22 cellular contexts compared by ENCODE assay signal in genomic region chr5:58394326-58394725, GRCh38.
DNase-seq lines count a peak whose midpoint lies in the region; ATAC-seq, FAIRE-seq and TF ChIP-seq lines count a peak whose summit lies in the region.
"Had no signal": no experiment of that assay in that cellular context is flagged by ENCODE, and none has a peak within 500 bp of the region (broad histone marks: within the 10 kb centered on the region; RNA-seq: fewer than 3 reads in every experiment).

No MANE protein-coding gene starts in this region.

- no peak for DNase-seq in A549 (ENCODE audit: low read depth in 1 of 2, low spot score in 1 of 2)
- peak; percentile 31 for DNase-seq in M059J (ENCODE audit: low read depth)
- peak; percentile 59 for DNase-seq in bronchial epithelial cell (ENCODE audit: low read depth)
- DNase-seq in foreskin keratinocyte, result peak in 1 of 2 donors; percentile 34
- DNase-seq in natural killer cell treated with Interleukin-12 subunit alpha and Interleukin-12 subunit beta and Interleukin-15 and Interleukin-18, amount 100 ng/mL, for 72 hours (ENCODE audit: low spot score), result no peak
- DNase-seq in mesothelial cell of epicardium (ENCODE audit: low spot score in 2 of 2, unreplicated experiment in 2 of 2), result no peak
- DNase-seq: 8988T; C1 segment of cervical spinal cord; Calu3; CD4-positive, alpha-beta memory T cell; COR-L47; DMS53; DMS79 treated with DMSO at 0.1 percent for 48 hours; GOT3; HFFc6 had no signal

- ATAC-seq in A549 (no peak), foreskin keratinocyte (peak; percentile 31), GM18873 (IDR thresholded peaks at IDR 0.05; ENCODE audit: low FRiP score, unreplicated experiment) (no peak), GM19395 (IDR thresholded peaks at IDR 0.05; ENCODE audit: unreplicated experiment) (no peak)
- no peak for ATAC-seq in natural killer cell treated with Interleukin-12 subunit alpha and Interleukin-12 subunit beta and Interleukin-15 and Interleukin-18, amount 100 ng/mL, for 72 hours

- no peaks in the 10 kb centered on the region for H3K9me3 Mint-ChIP-seq in natural killer cell treated with Interleukin-12 subunit alpha and Interleukin-12 subunit beta and Interleukin-15 and Interleukin-18, amount 100 ng/mL, for 72 hours
- peaks cover 8% of the 10 kb centered on the region for H3K9me3 Mint-ChIP-seq in mesothelial cell of epicardium
- H3K9me3 Mint-ChIP-seq: HFFc6 had no signal

- TF ChIP-seq POLR2A in A549 (IDR thresholded peaks at IDR 0.05; ENCODE audit: low read length), result no peak

- peaks cover 2 to 8% of the 10 kb centered on the region in 2 donors for H3K27me3 Mint-ChIP-seq in natural killer cell treated with Interleukin-12 subunit alpha and Interleukin-12 subunit beta and Interleukin-15 and Interleukin-18, amount 100 ng/mL, for 72 hours
- H3K27me3 Mint-ChIP-seq in mesothelial cell of epicardium (ENCODE audit: low read depth), result no peaks in the 10 kb centered on the region

- TF ChIP-seq RAD21 in A549 (conservative IDR thresholded peaks at IDR 0.05 in 1 of 2, IDR thresholded peaks at IDR 0.05 in 1 of 2), result no peak

- CTCF ChIA-PET in A549 (lab: Yijun Ruan, JAX), result no interaction called here

- H3K27me3 ChIP-seq in bronchial epithelial cell (ENCODE audit: control insufficient read depth, insufficient read depth, low read length) (no peaks in the 10 kb centered on the region), foreskin keratinocyte (no peaks in the 10 kb centered on the region)

- H3K4me3 ChIP-seq in A549 (no peak overlapping the region), bronchial epithelial cell (ENCODE audit: low read depth, low read length) (no peak overlapping the region)
- H3K4me3 ChIP-seq: HAP-1 had no signal

- WGBS in A549 (ENCODE audit: missing lambda C conversion rate), result 86% methylated on average over 2 of the region's 2 CpGs

- POLR2A ChIA-PET in A549 (lab: Yijun Ruan, JAX), result no interaction called here

- H3K4me1 Mint-ChIP-seq in natural killer cell treated with Interleukin-12 subunit alpha and Interleukin-12 subunit beta and Interleukin-15 and Interleukin-18, amount 100 ng/mL, for 72 hours (ENCODE audit: low read depth in 2 of 2), result no peaks in the 10 kb centered on the region
- H3K4me1 Mint-ChIP-seq in mesothelial cell of epicardium, result peaks cover 13% of the 10 kb centered on the region
- H3K4me1 Mint-ChIP-seq: CD4-positive, alpha-beta memory T cell had no signal

- H3K9me3 ChIP-seq in A549, result peaks cover 3% of the 10 kb centered on the region; the same call in 1 of the 3 replicates
- H3K9me3 ChIP-seq: HAP-1 had no signal

- no peak for TF ChIP-seq CTCF in A549 (IDR thresholded peaks at IDR 0.05)
- TF ChIP-seq CTCF in bronchial epithelial cell (IDR thresholded peaks at IDR 0.05; ENCODE audit: insufficient read depth, low read length, severe bottlenecking), result no peak
- no peak for TF ChIP-seq CTCF in foreskin keratinocyte (conservative IDR thresholded peaks at IDR 0.05)
- TF ChIP-seq CTCF in mesothelial cell of epicardium (IDR thresholded peaks at IDR 0.05; ENCODE audit: unreplicated experiment), result no peak

- H3K4me3 Mint-ChIP-seq in natural killer cell treated with Interleukin-12 subunit alpha and Interleukin-12 subunit beta and Interleukin-15 and Interleukin-18, amount 100 ng/mL, for 72 hours, result no peak overlapping the region
- H3K4me3 Mint-ChIP-seq in mesothelial cell of epicardium, result no peak overlapping the region
- H3K4me3 Mint-ChIP-seq: CD4-positive, alpha-beta memory T cell; HFFc6 had no signal

- FAIRE-seq in A549 (lab: Jason Lieb, UNC) (peak; percentile 51), bronchial epithelial cell (lab: Jason Lieb, UNC) (no peak)
- FAIRE-seq: G401.6, GM12892, GM19239, H54 had no signal

- no peak for TF ChIP-seq EP300 in A549 (IDR thresholded peaks at IDR 0.05)

- H3K27ac Mint-ChIP-seq in natural killer cell treated with Interleukin-12 subunit alpha and Interleukin-12 subunit beta and Interleukin-15 and Interleukin-18, amount 100 ng/mL, for 72 hours, result no peak overlapping the region
- no peak overlapping the region for H3K27ac Mint-ChIP-seq in mesothelial cell of epicardium
- H3K27ac Mint-ChIP-seq: CD4-positive, alpha-beta memory T cell; HFFc6 had no signal

- no peaks in the 10 kb centered on the region for H3K36me3 ChIP-seq in bronchial epithelial cell (ENCODE audit: control insufficient read depth, insufficient read depth, low read length)
- H3K36me3 ChIP-seq: HAP-1 had no signal

- H3K4me1 ChIP-seq in A549 (peaks cover 6% of the 10 kb centered on the region; the same call in 1 of the 3 replicates), foreskin keratinocyte (no peaks in the 10 kb centered on the region)
- H3K4me1 ChIP-seq: HAP-1 had no signal

- no peak overlapping the region for H3K4me2 ChIP-seq in A549

- no peaks in the 10 kb centered on the region for H3K36me3 Mint-ChIP-seq in natural killer cell treated with Interleukin-12 subunit alpha and Interleukin-12 subunit beta and Interleukin-15 and Interleukin-18, amount 100 ng/mL, for 72 hours
- no peaks in the 10 kb centered on the region for H3K36me3 Mint-ChIP-seq in mesothelial cell of epicardium
- H3K36me3 Mint-ChIP-seq: CD4-positive, alpha-beta memory T cell had no signal

- H3K27ac ChIP-seq in A549, result no peak overlapping the region
- H3K27ac ChIP-seq in foreskin keratinocyte, result no peak overlapping the region

TF ChIP-seq in A549, 52 proteins besides CTCF, POLR2A, EP300 and RAD21:
- no peak for TF ChIP-seq HOXB5 (CRISPR knock-in tag; IDR thresholded peaks at IDR 0.05)
- TF ChIP-seq JUN (IDR thresholded peaks at IDR 0.05), result no peak
- TF ChIP-seq USF2 (IDR thresholded peaks at IDR 0.05), result no peak
- TF ChIP-seq RFX5 (IDR thresholded peaks at IDR 0.05), result no peak

Comparison
In these comparisons a context has a peak if more than half of its experiments do, and no peak if none do; other contexts are left out.
1. DNase-seq: peak in M059J (single experiment) and bronchial epithelial cell (single experiment); none in A549 (0 of 2), natural killer cell treated with Interleukin-12 subunit alpha and Interleukin-12 subunit beta and Interleukin-15 and Interleukin-18, amount 100 ng/mL, for 72 hours (single experiment) and mesothelial cell of epicardium (0 of 2).